Comparison of ENCODE assay signal across 27 cellular contexts in the genomic region with DNA sequence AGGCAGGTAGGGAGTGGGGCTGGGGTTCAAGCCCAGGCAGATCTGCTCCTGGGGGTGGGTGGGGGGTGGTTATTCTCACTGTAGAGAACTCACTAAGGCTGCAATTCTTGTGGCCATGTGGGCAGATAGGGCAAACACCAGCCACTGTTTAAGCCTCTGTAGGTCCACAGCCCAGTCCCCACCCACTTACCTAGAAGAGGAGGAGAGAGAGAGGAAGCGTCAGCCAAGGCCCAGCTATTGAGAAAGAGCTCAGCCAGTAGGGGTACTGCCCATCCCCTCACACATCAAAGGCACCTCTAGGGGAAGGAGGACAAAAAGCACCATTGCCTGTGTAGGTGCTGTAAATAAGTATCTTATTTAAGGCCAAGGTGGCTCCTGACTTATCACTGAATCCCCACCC. TPM values are rescaled to one million over a fixed set of nuclear protein-coding genes. Genes with fewer than 3 reads are reported as not detected.
"Had no signal": no experiment of that assay in that cellular context is flagged by ENCODE, and none has a peak within 500 bp of the region (broad histone marks: within the 10 kb centered on the region; RNA-seq: fewer than 3 reads in every experiment).

No MANE protein-coding gene starts in this region.

- H3K9me3 ChIP-seq: MG63, Peyer's patch had no signal

- H3K27ac Mint-ChIP-seq: activated CD4-positive, alpha-beta memory T cell treated with anti-CD3 and anti-CD28 coated beads, Interleukin-2, amount 10 ng/mL, durations not matched to agents 7 days and 5 days; activated CD4-positive, alpha-beta T cell treated with anti-CD3 and anti-CD28 coated beads for 36 hours; activated naive CD4-positive, alpha-beta T cell treated with anti-CD3 and anti-CD28 coated beads, Interleukin-2, amount 50 U/mL, for 24 hours; activated T-helper 2 cell treated with anti-CD3 and anti-CD28 coated beads, Interferon-gamma antibody, Interleukin-2, Interleukin-4, amounts not matched to agents 10 μg/mL and 5 μg/mL and 100 μg/mL, durations not matched to agents 14 hours and 24 hours and 36 hours; T-helper 17 cell had no signal

- H3K9me3 Mint-ChIP-seq: activated CD4-positive, alpha-beta memory T cell treated with anti-CD3 and anti-CD28 coated beads, Interleukin-2, amount 10 ng/mL, durations not matched to agents 7 days and 5 days; activated naive CD4-positive, alpha-beta T cell treated with anti-CD3 and anti-CD28 coated beads, Interleukin-2, amount 50 U/mL, for 24 hours; activated T-helper 2 cell treated with anti-CD3 and anti-CD28 coated beads, Interferon-gamma antibody, Interleukin-2, Interleukin-4, amounts not matched to agents 10 μg/mL and 5 μg/mL and 100 μg/mL, durations not matched to agents 14 hours and 24 hours and 36 hours had no signal

- H3K4me1 ChIP-seq: Peyer's patch had no signal

- H3K4me3 Mint-ChIP-seq: activated CD4-positive, alpha-beta memory T cell treated with anti-CD3 and anti-CD28 coated beads, Interleukin-2, amount 10 ng/mL, durations not matched to agents 7 days and 5 days; activated CD4-positive, alpha-beta T cell treated with anti-CD3 and anti-CD28 coated beads for 36 hours; activated naive CD4-positive, alpha-beta T cell treated with anti-CD3 and anti-CD28 coated beads, Interleukin-2, amount 50 U/mL, for 24 hours; T-helper 17 cell had no signal

- FAIRE-seq: bronchial epithelial cell had no signal

- DNase-seq: activated CD4-positive, alpha-beta memory T cell treated with anti-CD3 and anti-CD28 coated beads, Interleukin-2, amount 10 ng/mL, durations not matched to agents 7 days and 5 days; activated CD4-positive, alpha-beta T cell treated with anti-CD3 and anti-CD28 coated beads for 36 hours; activated CD4-positive, alpha-beta T cell treated with anti-CD3 and anti-CD28 coated beads, Interleukin-2, amount 50 U/mL, for 1 hour; activated naive CD4-positive, alpha-beta T cell; activated T-cell treated with anti-CD3 and anti-CD28 coated beads for 4 hours; activated T-cell treated with anti-CD3 and anti-CD28 coated beads, Interleukin-2, amount 50 U/mL, for 48 hours; central memory CD4-positive, alpha-beta T cell; MG63; NCI-H1105; NCI-H1436; NCI-H1694 treated with DMSO at 0.1 percent for 48 hours; NCI-H2081; NCI-H510A treated with DMSO at 0.1 percent for 48 hours; NCI-H69; NK-92 treated with Interleukin-12 subunit alpha and Interleukin-12 subunit beta, amount 100 ng/mL, for 24 hours; OCI-M1; SHP77 treated with DMSO at 0.1 percent for 48 hours; T-helper 17 cell; T-helper 9 cell had no signal

- H3K4me3 ChIP-seq: MG63, Peyer's patch had no signal

- H3K4me1 Mint-ChIP-seq: activated CD4-positive, alpha-beta memory T cell treated with anti-CD3 and anti-CD28 coated beads, Interleukin-2, amount 10 ng/mL, durations not matched to agents 7 days and 5 days; activated CD4-positive, alpha-beta T cell treated with anti-CD3 and anti-CD28 coated beads for 36 hours; activated naive CD4-positive, alpha-beta T cell treated with anti-CD3 and anti-CD28 coated beads, Interleukin-2, amount 50 U/mL, for 24 hours had no signal

- H3K27ac ChIP-seq: KMS-11, Peyer's patch had no signal

- H3K27me3 ChIP-seq: MG63, Peyer's patch had no signal

- H3K36me3 Mint-ChIP-seq: activated naive CD4-positive, alpha-beta T cell treated with anti-CD3 and anti-CD28 coated beads, Interleukin-2, amount 50 U/mL, for 24 hours had no signal

- H3K36me3 ChIP-seq: MG63, Peyer's patch had no signal

RNA-seq across cellular contexts. Expression of gene KRT16, which starts 12.9 kb away (rescaled TPM):
- total RNA-seq: activated CD4-positive, alpha-beta memory T cell treated with anti-CD3 and anti-CD28 coated beads, Interleukin-2, amount 10 ng/mL, durations not matched to agents 7 days and 5 days; activated CD4-positive, alpha-beta T cell treated with anti-CD3 and anti-CD28 coated beads for 36 hours; activated CD8-positive, alpha-beta memory T cell treated with anti-CD3 and anti-CD28 coated beads for 36 hours; activated T-helper 2 cell treated with anti-CD3 and anti-CD28 coated beads, Interferon-gamma antibody, Interleukin-2, Interleukin-4, amounts not matched to agents 10 μg/mL and 5 μg/mL and 100 μg/mL, durations not matched to agents 14 hours and 24 hours and 36 hours; Peyer's patch; SK-MEL-5; T-helper 17 cell had no signal

RNA-seq across cellular contexts. Expression of gene KRT14, which starts 13.0 kb away (rescaled TPM):
- total RNA-seq: activated CD4-positive, alpha-beta memory T cell treated with anti-CD3 and anti-CD28 coated beads, Interleukin-2, amount 10 ng/mL, durations not matched to agents 7 days and 5 days; activated CD4-positive, alpha-beta T cell treated with anti-CD3 and anti-CD28 coated beads for 36 hours; activated CD8-positive, alpha-beta memory T cell treated with anti-CD3 and anti-CD28 coated beads for 36 hours; activated T-helper 2 cell treated with anti-CD3 and anti-CD28 coated beads, Interferon-gamma antibody, Interleukin-2, Interleukin-4, amounts not matched to agents 10 μg/mL and 5 μg/mL and 100 μg/mL, durations not matched to agents 14 hours and 24 hours and 36 hours; SK-MEL-5; T-helper 17 cell had no signal

RNA-seq across cellular contexts. Expression of gene KRT17, which starts 24.7 kb away (rescaled TPM):
- total RNA-seq: activated CD4-positive, alpha-beta memory T cell treated with anti-CD3 and anti-CD28 coated beads, Interleukin-2, amount 10 ng/mL, durations not matched to agents 7 days and 5 days; activated CD4-positive, alpha-beta T cell treated with anti-CD3 and anti-CD28 coated beads for 36 hours; activated T-helper 2 cell treated with anti-CD3 and anti-CD28 coated beads, Interferon-gamma antibody, Interleukin-2, Interleukin-4, amounts not matched to agents 10 μg/mL and 5 μg/mL and 100 μg/mL, durations not matched to agents 14 hours and 24 hours and 36 hours; SK-MEL-5; T-helper 17 cell had no signal

RNA-seq across cellular contexts. Expression of gene KRT9, which starts 27.8 kb away (rescaled TPM):
- total RNA-seq: activated CD4-positive, alpha-beta memory T cell treated with anti-CD3 and anti-CD28 coated beads, Interleukin-2, amount 10 ng/mL, durations not matched to agents 7 days and 5 days; activated CD4-positive, alpha-beta T cell treated with anti-CD3 and anti-CD28 coated beads for 36 hours; activated CD8-positive, alpha-beta memory T cell treated with anti-CD3 and anti-CD28 coated beads for 36 hours; activated T-helper 2 cell treated with anti-CD3 and anti-CD28 coated beads, Interferon-gamma antibody, Interleukin-2, Interleukin-4, amounts not matched to agents 10 μg/mL and 5 μg/mL and 100 μg/mL, durations not matched to agents 14 hours and 24 hours and 36 hours; aorta; Peyer's patch; SK-MEL-5; T-helper 17 cell had no signal
